2 cellular contexts compared by ENCODE assay signal in the genomic region with DNA sequence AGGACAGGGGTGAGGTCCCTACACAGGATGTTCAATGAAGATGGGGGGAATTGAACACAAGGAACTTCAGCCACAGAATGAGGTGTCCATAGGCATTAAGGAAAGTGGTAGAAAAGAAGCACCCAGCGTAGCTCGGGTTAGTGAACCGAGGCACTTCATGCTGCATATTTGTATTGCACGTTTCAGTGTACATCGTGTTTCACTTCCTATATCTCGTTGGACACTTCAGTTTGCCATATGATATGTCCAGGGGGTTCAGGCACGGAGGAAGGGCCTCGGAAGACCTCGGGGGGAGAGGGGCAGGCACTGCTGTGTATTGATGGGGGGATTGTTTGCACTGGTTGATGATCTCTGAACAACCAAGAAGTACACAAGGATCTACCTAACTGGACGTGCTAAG.
TF ChIP-seq lines count a peak whose summit lies in the region.

No MANE protein-coding gene starts in this region.

TF ChIP-seq in GM12891, 5 proteins besides CTCF, POLR2A, EP300 and RAD21:
- peak; percentile 82 for TF ChIP-seq SPI1 (IDR thresholded peaks at IDR 0.05; ENCODE audit: low read depth, low read length)

TF ChIP-seq in GM12878, 131 proteins besides CTCF, POLR2A, EP300 and RAD21:
- TF ChIP-seq IKZF2 (IDR thresholded peaks at IDR 0.05) (peak; percentile 24 to 46; a peak in 2 of 4 replicates), BHLHE40 (IDR thresholded peaks at IDR 0.05; ENCODE audit: borderline replicate concordance in 1 of 2, low read depth in 2 of 2, low read length in 1 of 2) (peak; percentile 70 to 91; a peak in 3 of 4 replicates), SPI1 (IDR thresholded peaks at IDR 0.05; ENCODE audit: borderline replicate concordance, insufficient read depth, low read depth, low read length) (peak; percentile 74), MEF2B (IDR thresholded peaks at IDR 0.05; ENCODE audit: partially characterized antibody, poor library complexity, severe bottlenecking) (peak; percentile 62)
- TF ChIP-seq, protein P1, sequence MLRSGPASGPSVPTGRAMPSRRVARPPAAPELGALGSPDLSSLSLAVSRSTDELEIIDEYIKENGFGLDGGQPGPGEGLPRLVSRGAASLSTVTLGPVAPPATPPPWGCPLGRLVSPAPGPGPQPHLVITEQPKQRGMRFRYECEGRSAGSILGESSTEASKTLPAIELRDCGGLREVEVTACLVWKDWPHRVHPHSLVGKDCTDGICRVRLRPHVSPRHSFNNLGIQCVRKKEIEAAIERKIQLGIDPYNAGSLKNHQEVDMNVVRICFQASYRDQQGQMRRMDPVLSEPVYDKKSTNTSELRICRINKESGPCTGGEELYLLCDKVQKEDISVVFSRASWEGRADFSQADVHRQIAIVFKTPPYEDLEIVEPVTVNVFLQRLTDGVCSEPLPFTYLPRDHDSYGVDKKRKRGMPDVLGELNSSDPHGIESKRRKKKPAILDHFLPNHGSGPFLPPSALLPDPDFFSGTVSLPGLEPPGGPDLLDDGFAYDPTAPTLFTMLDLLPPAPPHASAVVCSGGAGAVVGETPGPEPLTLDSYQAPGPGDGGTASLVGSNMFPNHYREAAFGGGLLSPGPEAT (IDR thresholded peaks at IDR 0.05; ENCODE audit: low read depth), result peak; percentile 41; the same call in 1 of the 2 replicates
TF ChIP-seq in GM12878: peak in this region for 5; not testable (repeated sequence) for 126.
